Comparison of ENCODE assay signal across 19 cellular contexts in the genomic region with DNA sequence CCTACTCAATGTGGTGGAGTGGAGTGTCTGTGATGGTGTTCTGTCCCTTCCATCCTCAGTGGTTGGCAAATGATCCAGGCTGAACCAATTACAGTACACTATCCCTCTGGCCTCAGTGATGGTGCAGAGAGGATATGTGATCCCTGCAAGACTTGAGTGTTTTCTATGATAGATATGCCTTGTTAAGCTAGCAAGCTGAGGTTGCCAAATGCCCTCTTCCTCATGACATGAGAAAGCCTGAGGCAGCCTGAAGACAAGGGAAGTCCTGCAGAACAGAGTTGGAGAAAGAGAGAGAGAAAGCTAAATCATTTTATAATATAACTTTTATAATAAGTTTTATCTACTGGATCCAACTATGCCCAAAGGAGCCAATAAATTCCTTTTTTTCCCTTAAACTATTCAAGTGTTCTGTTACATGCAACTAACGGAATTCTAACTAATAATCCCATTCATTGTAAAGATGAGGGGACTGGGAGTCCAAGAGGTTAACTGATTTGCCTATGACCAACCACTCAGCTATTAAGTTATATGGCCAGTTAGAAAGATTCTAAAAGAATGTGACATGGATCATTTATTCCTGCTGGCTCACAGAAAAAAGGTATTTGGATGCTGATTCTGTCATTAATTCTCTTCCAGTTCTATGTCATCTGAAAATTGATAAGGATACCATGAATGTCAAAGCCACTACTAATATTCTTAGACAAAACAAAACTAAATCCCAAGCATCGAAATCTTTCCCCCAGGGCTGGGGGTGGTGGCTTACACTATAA.
"Had no signal": no experiment of that assay in that cellular context is flagged by ENCODE, and none has a peak within 500 bp of the region (broad histone marks: within the 10 kb centered on the region; RNA-seq: fewer than 3 reads in every experiment).

No MANE protein-coding gene starts in this region.

- ATAC-seq: activated CD4-positive, CD25-positive, alpha-beta regulatory T cell treated with anti-CD3 and anti-CD28 coated beads, Interleukin-2, amount 50 U/mL, for 24 hours; activated CD8-positive, alpha-beta memory T cell treated with anti-CD3 and anti-CD28 coated beads, Interleukin-2, amount 10 ng/mL, durations not matched to agents 7 days and 5 days; activated CD8-positive, alpha-beta T cell treated with anti-CD3 and anti-CD28 coated beads for 36 hours; body of pancreas; foreskin keratinocyte; left cardiac atrium; natural killer cell had no signal

- H3K27ac Mint-ChIP-seq: activated CD4-positive, alpha-beta T cell treated with anti-CD3 and anti-CD28 coated beads, Interleukin-2, amount 10 ng/mL, durations not matched to agents 24 days and 14 days; activated CD8-positive, alpha-beta memory T cell treated with anti-CD3 and anti-CD28 coated beads, Interleukin-2, amount 10 ng/mL, durations not matched to agents 7 days and 5 days; activated CD8-positive, alpha-beta T cell treated with anti-CD3 and anti-CD28 coated beads for 36 hours; activated naive CD4-positive, alpha-beta T cell treated with anti-CD3 and anti-CD28 coated beads, Interleukin-2, amount 10 ng/mL, durations not matched to agents 7 days and 5 days; natural killer cell; type B pancreatic cell had no signal

- FAIRE-seq: endometrium had no signal

- DNase-seq: activated CD4-positive, alpha-beta T cell treated with anti-CD3 and anti-CD28 coated beads, Interleukin-2, amount 10 ng/mL, durations not matched to agents 24 days and 14 days; activated CD8-positive, alpha-beta memory T cell treated with anti-CD3 and anti-CD28 coated beads, Interleukin-2, amount 10 ng/mL, durations not matched to agents 7 days and 5 days; activated CD8-positive, alpha-beta T cell treated with anti-CD3 and anti-CD28 coated beads for 36 hours; activated effector memory CD4-positive, alpha-beta T cell treated with anti-CD3 and anti-CD28 coated beads, Interleukin-2, amount 50 U/mL, for 16 hours; activated naive CD4-positive, alpha-beta T cell treated with anti-CD3 and anti-CD28 coated beads, Interleukin-2, amount 10 ng/mL, durations not matched to agents 7 days and 5 days; activated T-cell treated with anti-CD3 and anti-CD28 coated beads for 4 hours; amygdala; body of pancreas; effector CD4-positive, alpha-beta T cell; erythroblast; foreskin keratinocyte; left cardiac atrium; midbrain; natural killer cell; stimulated activated CD4-positive, alpha-beta T cell treated with anti-CD3 and anti-CD28 coated beads, Interleukin-4, amount 100 ng/mL, for 24 hours; stimulated activated naive CD4-positive, alpha-beta T cell treated with Interleukin-2 at 50 U/mL for 16 hours had no signal

- H3K36me3 Mint-ChIP-seq: activated CD8-positive, alpha-beta memory T cell treated with anti-CD3 and anti-CD28 coated beads, Interleukin-2, amount 10 ng/mL, durations not matched to agents 7 days and 5 days; activated naive CD4-positive, alpha-beta T cell treated with anti-CD3 and anti-CD28 coated beads, Interleukin-2, amount 10 ng/mL, durations not matched to agents 7 days and 5 days; natural killer cell; type B pancreatic cell had no signal

- H3K9me3 Mint-ChIP-seq: activated CD4-positive, alpha-beta T cell treated with anti-CD3 and anti-CD28 coated beads, Interleukin-2, amount 10 ng/mL, durations not matched to agents 24 days and 14 days; activated CD8-positive, alpha-beta T cell treated with anti-CD3 and anti-CD28 coated beads for 36 hours; activated naive CD4-positive, alpha-beta T cell treated with anti-CD3 and anti-CD28 coated beads, Interleukin-2, amount 10 ng/mL, durations not matched to agents 7 days and 5 days; natural killer cell; type B pancreatic cell had no signal

- H3K4me1 Mint-ChIP-seq: activated CD4-positive, alpha-beta T cell treated with anti-CD3 and anti-CD28 coated beads, Interleukin-2, amount 10 ng/mL, durations not matched to agents 24 days and 14 days; activated CD8-positive, alpha-beta memory T cell treated with anti-CD3 and anti-CD28 coated beads, Interleukin-2, amount 10 ng/mL, durations not matched to agents 7 days and 5 days; activated naive CD4-positive, alpha-beta T cell treated with anti-CD3 and anti-CD28 coated beads, Interleukin-2, amount 10 ng/mL, durations not matched to agents 7 days and 5 days; natural killer cell had no signal

- H3K4me3 Mint-ChIP-seq: activated CD4-positive, alpha-beta T cell treated with anti-CD3 and anti-CD28 coated beads, Interleukin-2, amount 10 ng/mL, durations not matched to agents 24 days and 14 days; activated CD8-positive, alpha-beta memory T cell treated with anti-CD3 and anti-CD28 coated beads, Interleukin-2, amount 10 ng/mL, durations not matched to agents 7 days and 5 days; activated CD8-positive, alpha-beta T cell treated with anti-CD3 and anti-CD28 coated beads for 36 hours; activated naive CD4-positive, alpha-beta T cell treated with anti-CD3 and anti-CD28 coated beads, Interleukin-2, amount 10 ng/mL, durations not matched to agents 7 days and 5 days; natural killer cell; type B pancreatic cell had no signal
